ENCODE assay signal across 21 cellular contexts in genomic region chr2:168201722-168202121, GRCh38. TPM values are rescaled to one million over a fixed set of nuclear protein-coding genes. Genes with fewer than 3 reads are reported as not detected.
A peak's percentile ranks its signal among the peaks of the same experiment; 100 is the strongest.
DNase-seq lines count a peak whose midpoint lies in the region; ATAC-seq and TF ChIP-seq lines count a peak whose summit lies in the region.
"Had no signal": no experiment of that assay in that cellular context is flagged by ENCODE, and none has a peak within 500 bp of the region (broad histone marks: within the 10 kb centered on the region; RNA-seq: fewer than 3 reads in every experiment).

No MANE protein-coding gene starts in this region.

- peaks cover 46% of the 10 kb centered on the region for H3K4me1 Mint-ChIP-seq in activated T-cell treated with anti-CD3 and anti-CD28 coated beads, Interleukin-2, amount 50 U/mL, for 72 hours (ENCODE audit: low read depth)
- peaks cover 15% of the 10 kb centered on the region for H3K4me1 Mint-ChIP-seq in endodermal cell
- peaks cover 57% of the 10 kb centered on the region for H3K4me1 Mint-ChIP-seq in nephron progenitor cell
- H3K4me1 Mint-ChIP-seq in type B pancreatic cell (ENCODE audit: unreplicated experiment): peaks cover 29% of the 10 kb centered on the region

- no peak overlapping the region for H3K9ac ChIP-seq in endodermal cell (ENCODE audit: extremely low read depth, low read length, poor library complexity, severe bottlenecking)

- H3K4me1 ChIP-seq in endodermal cell (ENCODE audit: control insufficient read depth, insufficient read depth, low read length): no peaks in the 10 kb centered on the region

- H3K9me3 Mint-ChIP-seq in activated T-cell treated with anti-CD3 and anti-CD28 coated beads, Interleukin-2, amount 50 U/mL, for 72 hours: peaks cover 0 to 1% of the 10 kb centered on the region in 2 donors
- no peaks in the 10 kb centered on the region for H3K9me3 Mint-ChIP-seq in endodermal cell
- peaks cover 31% of the 10 kb centered on the region for H3K9me3 Mint-ChIP-seq in nephron progenitor cell
- H3K9me3 Mint-ChIP-seq in type B pancreatic cell: peaks cover 12% of the 10 kb centered on the region

- H3K4me3 ChIP-seq in endodermal cell (ENCODE audit: low read length): no peak overlapping the region
- H3K4me3 ChIP-seq: sigmoid colon, upper lobe of left lung had no signal

- no peak for ATAC-seq in activated T-cell treated with anti-CD3 and anti-CD28 coated beads, Interleukin-2, amount 50 U/mL, for 72 hours (replicated peaks in 1 of 2)
- ATAC-seq in HG03045 (IDR thresholded peaks at IDR 0.05; ENCODE audit: unreplicated experiment) (no peak), HG03097 (IDR thresholded peaks at IDR 0.05; ENCODE audit: low FRiP score, unreplicated experiment) (no peak)
- ATAC-seq: Right ventricle myocardium inferior; stimulated activated naive CD8-positive, alpha-beta T cell treated with anti-CD3 and anti-CD28 coated beads, Interleukin-15, Interleukin-2, amounts not matched to agents 100 U/mL and 50 U/mL, for 24 hours had no signal

- no peaks in the 10 kb centered on the region for H3K9me3 ChIP-seq in endodermal cell (ENCODE audit: control insufficient read depth, low read length)
- H3K9me3 ChIP-seq: sigmoid colon, upper lobe of left lung had no signal

- peak overlapping the region; percentile 34 for H3K27ac Mint-ChIP-seq in activated T-cell treated with anti-CD3 and anti-CD28 coated beads, Interleukin-2, amount 50 U/mL, for 72 hours
- H3K27ac Mint-ChIP-seq in endodermal cell: peak overlapping the region; percentile 73
- H3K27ac Mint-ChIP-seq in nephron progenitor cell: peak overlapping the region; percentile 98
- peak overlapping the region; percentile 40 for H3K27ac Mint-ChIP-seq in type B pancreatic cell
- H3K27ac Mint-ChIP-seq: B cell had no signal

- no peaks in the 10 kb centered on the region for H3K27me3 Mint-ChIP-seq in activated T-cell treated with anti-CD3 and anti-CD28 coated beads, Interleukin-2, amount 50 U/mL, for 72 hours (ENCODE audit: low read depth)
- H3K27me3 Mint-ChIP-seq in endodermal cell (ENCODE audit: insufficient read depth) (no peaks in the 10 kb centered on the region), nephron progenitor cell (ENCODE audit: low read depth, poor library complexity) (no peaks in the 10 kb centered on the region), type B pancreatic cell (no peaks in the 10 kb centered on the region)
- H3K27me3 Mint-ChIP-seq: B cell had no signal

- peak overlapping the region in 1 of 2 donors; percentile 11 for H3K4me3 Mint-ChIP-seq in activated T-cell treated with anti-CD3 and anti-CD28 coated beads, Interleukin-2, amount 50 U/mL, for 72 hours
- H3K4me3 Mint-ChIP-seq in endodermal cell (no peak overlapping the region), nephron progenitor cell (peak overlapping the region; percentile 38), type B pancreatic cell (no peak overlapping the region)
- H3K4me3 Mint-ChIP-seq: B cell had no signal

- no peak for TF ChIP-seq CTCF in endodermal cell (conservative IDR thresholded peaks at IDR 0.05)
- TF ChIP-seq CTCF in nephron progenitor cell (IDR thresholded peaks at IDR 0.05): no peak
- no peak for TF ChIP-seq CTCF in type B pancreatic cell (conservative IDR thresholded peaks at IDR 0.05)

- H3K36me3 ChIP-seq in endodermal cell (ENCODE audit: control insufficient read depth, insufficient read depth, low read length): no peaks in the 10 kb centered on the region
- H3K36me3 ChIP-seq: sigmoid colon, upper lobe of left lung had no signal

- H3K27ac ChIP-seq in endodermal cell (ENCODE audit: low read depth, low read length): peak overlapping the region; percentile 59
- H3K27ac ChIP-seq: upper lobe of left lung had no signal

- H3K36me3 Mint-ChIP-seq in activated T-cell treated with anti-CD3 and anti-CD28 coated beads, Interleukin-2, amount 50 U/mL, for 72 hours (ENCODE audit: insufficient read depth in 2 of 2): peaks cover 0 to 5% of the 10 kb centered on the region in 2 donors
- H3K36me3 Mint-ChIP-seq in endodermal cell (ENCODE audit: low read depth) (peaks cover 2% of the 10 kb centered on the region), nephron progenitor cell (ENCODE audit: low read depth) (peaks cover 39% of the 10 kb centered on the region), type B pancreatic cell (peaks cover 29% of the 10 kb centered on the region)

- DNase-seq in activated T-cell treated with anti-CD3 and anti-CD28 coated beads, Interleukin-2, amount 50 U/mL, for 72 hours: no peak
- DNase-seq in activated T-cell treated with anti-CD3 and anti-CD28 coated beads, Interleukin-2, amount 50 U/mL, for 48 hours: no peak
- no peak for DNase-seq in endodermal cell
- DNase-seq in nephron progenitor cell: peak; percentile 7
- no peak for DNase-seq in type B pancreatic cell (ENCODE audit: extremely low spot score, unreplicated experiment)
- DNase-seq in NCI-H524 (lab: John Stamatoyannopoulos, UW): no peak
- DNase-seq: activated CD4-positive, alpha-beta T cell treated with anti-CD3 and anti-CD28 coated beads, Interleukin-2, amount 50 U/mL, for 1 hour; activated CD8-positive, alpha-beta memory T cell treated with anti-CD3 and anti-CD28 coated beads, Interleukin-2, amount 50 U/mL, for 4 hours; foreskin fibroblast; Karpas-422; midbrain; NCI-H1105; NCI-H2081 treated with DMSO at 0.1 percent for 48 hours; NCI-H526 treated with DMSO at 0.1 percent for 48 hours; sigmoid colon; stimulated activated naive CD8-positive, alpha-beta T cell treated with anti-CD3 and anti-CD28 coated beads, Interleukin-15, Interleukin-2, amounts not matched to agents 100 U/mL and 50 U/mL, for 24 hours; upper lobe of left lung had no signal

- WGBS in endodermal cell (ENCODE audit: insufficient coverage in 1 of 2, insufficient read length in 1 of 2), 2 experiments: 92 to 94% methylated on average over 3 of the region's 3 CpGs

- H3K27me3 ChIP-seq in endodermal cell (ENCODE audit: control insufficient read depth, insufficient read depth, low read length, poor library complexity, severe bottlenecking): no peaks in the 10 kb centered on the region
- H3K27me3 ChIP-seq: sigmoid colon, upper lobe of left lung had no signal

RNA-seq across cellular contexts. Expression of gene STK39, which starts 45.7 kb away (rescaled TPM):
- 10 to 100 TPM; 37.1 to 41.0 TPM for total RNA-seq in activated T-cell treated with anti-CD3 and anti-CD28 coated beads, Interleukin-2, amount 50 U/mL, for 72 hours
- total RNA-seq in endodermal cell (10 to 100 TPM; 22.3 to 31.5 TPM), type B pancreatic cell (ENCODE audit: low replicate concordance) (22.0 and 26.2 TPM in 2 replicates)
- 36.6 TPM for polyA plus RNA-seq in endodermal cell (2013, experiment 1 of 2)
- 31.7 TPM for polyA plus RNA-seq in endodermal cell (2013, experiment 2 of 2)

Comparison
In these comparisons a context has a peak if more than half of its experiments do, and no peak if none do; other contexts are left out.
1. H3K27ac Mint-ChIP-seq: peak in every context shown above with its lines; median percentile 98 in nephron progenitor cell; 73 in endodermal cell; 40 in type B pancreatic cell; 34 in activated T-cell treated with anti-CD3 and anti-CD28 coated beads, Interleukin-2, amount 50 U/mL, for 72 hours.